In the genomic region with DNA sequence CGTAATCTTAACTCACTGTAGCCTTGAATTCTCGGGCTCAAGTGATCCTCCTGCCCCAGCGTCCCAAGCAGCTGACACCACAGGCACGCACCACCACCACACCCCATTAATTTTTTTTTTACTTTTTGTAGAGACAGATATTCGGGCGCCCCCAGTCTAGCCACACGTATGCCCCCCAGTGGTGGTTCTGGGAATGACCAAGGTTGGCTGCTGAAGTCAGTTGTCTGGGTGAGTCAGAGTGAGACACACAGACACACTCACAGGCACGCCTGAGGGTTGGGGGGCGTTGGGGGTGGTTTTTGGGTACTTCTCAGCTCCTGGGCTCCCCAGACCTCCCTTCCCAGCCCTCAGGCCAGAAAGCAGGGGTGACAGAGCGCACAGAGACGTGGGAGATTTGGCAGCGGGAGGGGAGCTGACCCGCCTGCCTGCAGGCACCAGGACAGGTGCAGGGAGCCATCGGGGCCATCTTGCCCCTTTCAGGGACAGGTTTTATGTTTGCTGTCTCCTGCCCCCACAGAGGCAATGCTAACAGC, we compare ENCODE assay signal across 8 cellular contexts. TPM values are rescaled to one million over a fixed set of nuclear protein-coding genes. Genes with fewer than 3 reads are reported as not detected.
A peak's percentile ranks its signal among the peaks of the same experiment; 100 is the strongest.
DNase-seq lines count a peak whose midpoint lies in the region; TF ChIP-seq lines count a peak whose summit lies in the region.

No MANE protein-coding gene starts in this region.

- WGBS in trophoblast cell (ENCODE audit: extremely low coverage, insufficient coverage, insufficient read length) = no CpG with 5 or more reads among the region's 14 CpGs

- no peak overlapping the region for H2AK5ac ChIP-seq in trophoblast cell (ENCODE audit: low read length)

- no peak overlapping the region for H3K18ac ChIP-seq in trophoblast cell (ENCODE audit: low read length)

- no peak overlapping the region for H3K27ac ChIP-seq in trophoblast cell (ENCODE audit: low read depth, low read length)

- H3K36me3 Mint-ChIP-seq in type B pancreatic cell = no peaks in the 10 kb centered on the region

- no peak overlapping the region for H4K12ac ChIP-seq in trophoblast cell (ENCODE audit: low read depth, low read length)

- no peak overlapping the region for H3K4ac ChIP-seq in trophoblast cell (ENCODE audit: low read depth, low read length)

- DNase-seq in NCI-H524 (lab: John Stamatoyannopoulos, UW) (peak; percentile 58 to 76), NCI-H524 treated with DMSO at 0.1 percent for 48 hours (lab: John Stamatoyannopoulos, UW) (no peak), SHP77 (lab: John Stamatoyannopoulos, UW) (peak; percentile 60 to 72), foreskin melanocyte (peak; percentile 52), trophoblast cell (peak; percentile 46 to 71), type B pancreatic cell (ENCODE audit: extremely low spot score, unreplicated experiment) (no peak)
- DNase-seq in Jurkat, Clone E6-1 (ENCODE audit: low read depth, low spot score) = peak; percentile 28
- peak; percentile 70 for DNase-seq in activated T-helper 9 cell treated with anti-CD3 and anti-CD28 coated beads, Interleukin-2, amount 50 U/mL, for 16 hours (ENCODE audit: low read depth)

- no peak overlapping the region for H3K23ac ChIP-seq in trophoblast cell (ENCODE audit: low read length)

- H3K9me3 Mint-ChIP-seq in type B pancreatic cell = no peaks in the 10 kb centered on the region

- H3K9me3 ChIP-seq in trophoblast cell (ENCODE audit: insufficient read depth, low read depth, low read length) = peaks cover 6% of the 10 kb centered on the region

- peak; percentile 87 for TF ChIP-seq CTCF in type B pancreatic cell (conservative IDR thresholded peaks at IDR 0.05)

- H3K79me1 ChIP-seq in trophoblast cell (ENCODE audit: low read length) = no peaks in the 10 kb centered on the region

- H2BK120ac ChIP-seq in trophoblast cell (ENCODE audit: insufficient read depth, low read length, poor library complexity) = no peak overlapping the region

- H4K8ac ChIP-seq in trophoblast cell (ENCODE audit: low read depth, low read length) = no peak overlapping the region

- H3K4me2 ChIP-seq in trophoblast cell (ENCODE audit: low read length) = no peak overlapping the region

- no peak overlapping the region for H3K14ac ChIP-seq in trophoblast cell (ENCODE audit: low read length)

- no peak overlapping the region for H2AFZ ChIP-seq in trophoblast cell (ENCODE audit: insufficient read depth, low read length, poor library complexity)

- H3K79me2 ChIP-seq in trophoblast cell (ENCODE audit: control insufficient read depth, insufficient read depth, low read length, poor library complexity) = no peaks in the 10 kb centered on the region

- H3K36me3 ChIP-seq in trophoblast cell (ENCODE audit: control insufficient read depth in 1 of 2, insufficient read depth in 2 of 2, low read length in 2 of 2) = peaks cover 11% of the 10 kb centered on the region in 2 experiments

- H4K91ac ChIP-seq in trophoblast cell (ENCODE audit: low read depth, low read length) = no peak overlapping the region

- no peak overlapping the region for H3K9ac ChIP-seq in trophoblast cell (ENCODE audit: low read length)

- H2BK12ac ChIP-seq in trophoblast cell (ENCODE audit: low read length) = no peak overlapping the region

- H3K4me3 Mint-ChIP-seq in type B pancreatic cell = peak overlapping the region; percentile 69

- no peaks in the 10 kb centered on the region for H3K27me3 ChIP-seq in trophoblast cell (ENCODE audit: insufficient read depth, low read length)

- H3K27ac Mint-ChIP-seq in type B pancreatic cell = peak overlapping the region; percentile 80

- peaks cover 14% of the 10 kb centered on the region for H3K4me1 Mint-ChIP-seq in type B pancreatic cell (ENCODE audit: unreplicated experiment)

- H2BK5ac ChIP-seq in trophoblast cell (ENCODE audit: low read depth, low read length, poor library complexity) = no peak overlapping the region

- no peak overlapping the region for H3K4me3 ChIP-seq in Jurkat, Clone E6-1 (ENCODE audit: low read length)
- H3K4me3 ChIP-seq in trophoblast cell (ENCODE audit: low read depth, low read length) = no peak overlapping the region

- peaks cover 6% of the 10 kb centered on the region for H3K27me3 Mint-ChIP-seq in type B pancreatic cell

- H3K4me1 ChIP-seq in trophoblast cell (ENCODE audit: control insufficient read depth in 1 of 2, insufficient read depth in 2 of 2, low read length in 2 of 2) = peaks cover 0 to 3% of the 10 kb centered on the region in 2 experiments

RNA-seq across cellular contexts. Expression of a gene that starts 4.2 kb away (rescaled TPM):
- polyA plus RNA-seq in Jurkat, Clone E6-1 (2012; ENCODE audit: insufficient read depth, insufficient read length) = not detected
- 0.08 and 0.11 TPM in 2 replicates for polyA plus RNA-seq in trophoblast cell (2013)
- total RNA-seq in type B pancreatic cell (ENCODE audit: low replicate concordance) = 2.1 and 3.5 TPM in 2 replicates

RNA-seq across cellular contexts. Expression of a gene that starts 13.8 kb away (rescaled TPM):
- 5.4 TPM for polyA plus RNA-seq in Jurkat, Clone E6-1 (2012; ENCODE audit: insufficient read depth, insufficient read length)
- polyA plus RNA-seq in trophoblast cell (2013) = 18.1 and 19.1 TPM in 2 replicates
- total RNA-seq in type B pancreatic cell (ENCODE audit: low replicate concordance) = 51.2 and 67.8 TPM in 2 replicates

RNA-seq across cellular contexts. Expression of a gene that starts 22.1 kb away (rescaled TPM):
- polyA plus RNA-seq in Jurkat, Clone E6-1 (2012; ENCODE audit: insufficient read depth, insufficient read length) = not detected
- 0.19 and 0.21 TPM in 2 replicates for polyA plus RNA-seq in trophoblast cell (2013)
- 6.4 and 14.3 TPM in 2 replicates for total RNA-seq in type B pancreatic cell (ENCODE audit: low replicate concordance)

RNA-seq across cellular contexts. Expression of a gene that starts 22.4 kb away (rescaled TPM):
- not detected for polyA plus RNA-seq in Jurkat, Clone E6-1 (2012; ENCODE audit: insufficient read depth, insufficient read length)
- 4.7 and 5.1 TPM in 2 replicates for polyA plus RNA-seq in trophoblast cell (2013)
- total RNA-seq in type B pancreatic cell (ENCODE audit: low replicate concordance) = 15.5 and 19.5 TPM in 2 replicates

Comparison
In these comparisons a context has a peak if more than half of its experiments do, and no peak if none do; other contexts are left out.
1. DNase-seq: peak in NCI-H524 (2 of 2), Jurkat, Clone E6-1 (single experiment), SHP77 (2 of 2), activated T-helper 9 cell treated with anti-CD3 and anti-CD28 coated beads, Interleukin-2, amount 50 U/mL, for 16 hours (single experiment), foreskin melanocyte (single experiment) and trophoblast cell (2 of 2); none in NCI-H524 treated with DMSO at 0.1 percent for 48 hours (single experiment) and type B pancreatic cell (single experiment).